In the genomic region with DNA sequence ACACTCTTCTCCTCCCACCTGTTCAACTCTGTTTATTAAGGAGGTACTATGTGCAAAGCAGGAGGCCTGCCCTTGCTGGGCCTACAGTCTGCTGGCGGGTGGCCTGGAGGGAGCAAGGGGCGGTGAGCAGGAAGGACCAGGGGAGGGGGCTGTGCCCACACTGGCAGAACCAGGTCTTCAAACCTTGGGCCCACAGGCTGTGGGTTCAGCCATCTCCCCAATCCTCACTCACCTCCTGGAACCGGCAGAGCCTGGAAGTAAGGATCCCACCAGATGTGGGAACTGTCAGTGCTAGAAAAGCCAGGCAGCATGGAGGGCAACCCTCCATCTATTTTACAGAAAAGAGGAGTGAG, we compare ENCODE assay signal across 20 cellular contexts. TPM values are rescaled to one million over a fixed set of nuclear protein-coding genes. Genes with fewer than 3 reads are reported as not detected.
A peak's percentile ranks its signal among the peaks of the same experiment; 100 is the strongest.
DNase-seq lines count a peak whose midpoint lies in the region; ATAC-seq and TF ChIP-seq lines count a peak whose summit lies in the region.
"Had no signal": no experiment of that assay in that cellular context is flagged by ENCODE, and none has a peak within 500 bp of the region (broad histone marks: within the 10 kb centered on the region; RNA-seq: fewer than 3 reads in every experiment).

No MANE protein-coding gene starts in this region.

- H3K18ac ChIP-seq in neuronal stem cell (ENCODE audit: low read length) = peak overlapping the region; percentile 60

- H3K14ac ChIP-seq in neuronal stem cell (ENCODE audit: low read length) = no peak overlapping the region

- H3K79me1 ChIP-seq in neuronal stem cell (ENCODE audit: low read depth, low read length) = no peaks in the 10 kb centered on the region

- H3K27me3 Mint-ChIP-seq in brain = no peaks in the 10 kb centered on the region
- peaks cover 9% of the 10 kb centered on the region for H3K27me3 Mint-ChIP-seq in stimulated activated naive CD8-positive, alpha-beta T cell treated with anti-CD3 and anti-CD28 coated beads, Interleukin-15, amount 100 ng/mL, for 72 hours

- DNase-seq in left ventricle myocardium superior (peak; percentile 15), heart right ventricle (no peak), neuronal stem cell (ENCODE audit: low spot score) (no peak), GF-D8 (lab: John Stamatoyannopoulos, UW) (no peak), tibial nerve (ENCODE audit: low spot score in 2 of 2) (no peak)
- DNase-seq in stimulated activated naive CD8-positive, alpha-beta T cell treated with anti-CD3 and anti-CD28 coated beads, Interleukin-15, amount 100 ng/mL, for 72 hours = no peak
- DNase-seq: CD8-positive, alpha-beta T cell; DMS53; EL; KG1; NCI-H1105 treated with DMSO at 0.1 percent for 48 hours; NCI-H1694; NCI-H510A; NCI-H748 treated with DMSO at 0.1 percent for 48 hours; NK-92 treated with Interleukin-12 subunit alpha and Interleukin-12 subunit beta, amount 100 ng/mL, for 24 hours; SHP77 had no signal

- no peak overlapping the region for H2AFZ ChIP-seq in neuronal stem cell (ENCODE audit: low read length)

- no peak overlapping the region for H3K9ac ChIP-seq in neuronal stem cell (ENCODE audit: low read depth, low read length, poor library complexity)
- H3K9ac ChIP-seq: BLaER1 treated with 17β-estradiol and CSF1 and Interleukin-3, amounts not matched to agents 10 nM and 100 nM had no signal

- H3K27me3 ChIP-seq in heart right ventricle = no peaks in the 10 kb centered on the region
- peaks cover 0 to 37% (median 0%) of the 10 kb centered on the region in 3 experiments for H3K27me3 ChIP-seq in neuronal stem cell (ENCODE audit: control insufficient read depth in 3 of 3, insufficient read depth in 3 of 3, low read depth in 1 of 3, low read length in 3 of 3)
- H3K27me3 ChIP-seq in tibial nerve = no peaks in the 10 kb centered on the region
- H3K27me3 ChIP-seq: BLaER1 treated with 17β-estradiol and CSF1 and Interleukin-3, amounts not matched to agents 10 nM and 100 nM had no signal

- intact Hi-C loops in left ventricle myocardium superior (cut with micrococcal nuclease) = no loop called here
- intact Hi-C loops in heart right ventricle (cut with DNase I) = no loop called here

- H3K36me3 ChIP-seq in heart right ventricle (no peaks in the 10 kb centered on the region), neuronal stem cell (replicated peaks in 1 of 2; ENCODE audit: control insufficient read depth in 2 of 2, insufficient read depth in 2 of 2, low read length in 2 of 2) (no peaks in the 10 kb centered on the region), tibial nerve (no peaks in the 10 kb centered on the region)
- H3K36me3 ChIP-seq: BLaER1 treated with 17β-estradiol and CSF1 and Interleukin-3, amounts not matched to agents 10 nM and 100 nM had no signal

- H3K4ac ChIP-seq in neuronal stem cell (ENCODE audit: low read length) = no peak overlapping the region

- H4K8ac ChIP-seq in neuronal stem cell (ENCODE audit: low read depth, low read length) = no peak overlapping the region

- H2BK5ac ChIP-seq in neuronal stem cell (ENCODE audit: low read length) = no peak overlapping the region

- peak overlapping the region; percentile 95 for H2BK15ac ChIP-seq in neuronal stem cell (ENCODE audit: low read length)

- peak overlapping the region in 4 of 5 experiments; percentile 3 to 68 (median 26) for H3K27ac Mint-ChIP-seq in brain
- H3K27ac Mint-ChIP-seq in stimulated activated naive CD8-positive, alpha-beta T cell treated with anti-CD3 and anti-CD28 coated beads, Interleukin-15, amount 100 ng/mL, for 72 hours = peak overlapping the region; percentile 3 to 13
- H3K27ac Mint-ChIP-seq: CD8-positive, alpha-beta T cell had no signal

- H3K4me1 ChIP-seq in heart right ventricle = peaks cover 0 to 90% (median 33%) of the 10 kb centered on the region in 9 donors
- peaks cover 10 to 18% of the 10 kb centered on the region in 2 donors for H3K4me1 ChIP-seq in neuronal stem cell (ENCODE audit: control insufficient read depth in 2 of 2, insufficient read depth in 1 of 2, low read depth in 1 of 2, low read length in 2 of 2)
- peaks cover 0 to 28% (median 5%) of the 10 kb centered on the region in 4 donors for H3K4me1 ChIP-seq in tibial nerve
- H3K4me1 ChIP-seq: A549 had no signal

- no peak overlapping the region for H3K23ac ChIP-seq in neuronal stem cell (ENCODE audit: low read depth, low read length, poor library complexity)

- no peak overlapping the region for H3K4me3 ChIP-seq in heart right ventricle
- H3K4me3 ChIP-seq in neuronal stem cell (ENCODE audit: low read length in 2 of 2) = no peak overlapping the region
- H3K4me3 ChIP-seq in tibial nerve = no peak overlapping the region
- H3K4me3 ChIP-seq: A549; BLaER1 treated with 17β-estradiol and CSF1 and Interleukin-3, amounts not matched to agents 10 nM and 100 nM had no signal

- H3K36me3 Mint-ChIP-seq in brain = no peaks in the 10 kb centered on the region
- H3K36me3 Mint-ChIP-seq: CD8-positive, alpha-beta T cell had no signal

- WGBS in heart right ventricle, 2 donors = 90 to 92% methylated on average over 3 of the region's 3 CpGs
- WGBS in neuronal stem cell (ENCODE audit: extremely low coverage in 2 of 2, insufficient read length in 2 of 2, insufficient replicate concordance in 1 of 2), 2 donors = no CpG with 5 or more reads among the region's 3 CpGs
- WGBS in tibial nerve, 2 donors = 90 to 93% methylated on average over 3 of the region's 3 CpGs

- no peak overlapping the region for H2BK12ac ChIP-seq in neuronal stem cell (ENCODE audit: low read length)

- peak overlapping the region; percentile 36 for H2AK5ac ChIP-seq in neuronal stem cell (ENCODE audit: low read depth, low read length)

- H3K9me3 Mint-ChIP-seq in brain = no peaks in the 10 kb centered on the region
- H3K9me3 Mint-ChIP-seq in stimulated activated naive CD8-positive, alpha-beta T cell treated with anti-CD3 and anti-CD28 coated beads, Interleukin-15, amount 100 ng/mL, for 72 hours = no peaks in the 10 kb centered on the region
- H3K9me3 Mint-ChIP-seq: CD8-positive, alpha-beta T cell had no signal

- no peak overlapping the region for H3K4me2 ChIP-seq in neuronal stem cell (ENCODE audit: insufficient read depth, low read length, poor library complexity, severe bottlenecking)
- H3K4me2 ChIP-seq: A549; BLaER1 treated with 17β-estradiol and CSF1 and Interleukin-3, amounts not matched to agents 10 nM and 100 nM had no signal

- no peak for TF ChIP-seq EP300 in tibial nerve (IDR thresholded peaks at IDR 0.05)

- H3K27ac ChIP-seq in heart right ventricle (no peak overlapping the region), neuronal stem cell (replicated peaks; ENCODE audit: low read length) (no peak overlapping the region), tibial nerve (no peak overlapping the region)
- H3K27ac ChIP-seq: A549; BLaER1 treated with 17β-estradiol and CSF1 and Interleukin-3, amounts not matched to agents 10 nM and 100 nM had no signal

- no peak overlapping the region for H4K91ac ChIP-seq in neuronal stem cell (ENCODE audit: low read depth, low read length, poor library complexity)

- TF ChIP-seq CTCF in heart right ventricle (IDR thresholded peaks at IDR 0.05) (no peak), brain (conservative IDR thresholded peaks at IDR 0.05) (no peak), tibial nerve (IDR thresholded peaks at IDR 0.05) (no peak)

- no peak for TF ChIP-seq POLR2A in tibial nerve (IDR thresholded peaks at IDR 0.05)

- no peaks in the 10 kb centered on the region for H3K9me3 ChIP-seq in heart right ventricle
- no peaks in the 10 kb centered on the region for H3K9me3 ChIP-seq in neuronal stem cell (replicated peaks in 1 of 2; ENCODE audit: control insufficient read depth in 2 of 2, insufficient read depth in 1 of 2, low read depth in 1 of 2, low read length in 2 of 2)
- no peaks in the 10 kb centered on the region for H3K9me3 ChIP-seq in tibial nerve
- H3K9me3 ChIP-seq: A549; BLaER1 treated with 17β-estradiol and CSF1 and Interleukin-3, amounts not matched to agents 10 nM and 100 nM had no signal

- H2BK120ac ChIP-seq in neuronal stem cell (ENCODE audit: low read depth, low read length) = no peak overlapping the region

- ATAC-seq in left ventricle myocardium superior = no peak
- no peak for ATAC-seq in heart right ventricle
- no peak for ATAC-seq in stimulated activated naive CD8-positive, alpha-beta T cell treated with anti-CD3 and anti-CD28 coated beads, Interleukin-15, amount 100 ng/mL, for 72 hours
- ATAC-seq in HG02852 (IDR thresholded peaks at IDR 0.05; ENCODE audit: unreplicated experiment) = no peak
- ATAC-seq: A549; CD8-positive, alpha-beta T cell had no signal

- H3K4me3 Mint-ChIP-seq in brain = no peak overlapping the region
- no peak overlapping the region for H3K4me3 Mint-ChIP-seq in stimulated activated naive CD8-positive, alpha-beta T cell treated with anti-CD3 and anti-CD28 coated beads, Interleukin-15, amount 100 ng/mL, for 72 hours
- H3K4me3 Mint-ChIP-seq: CD8-positive, alpha-beta T cell had no signal

- H3K4me1 Mint-ChIP-seq in brain = peaks cover 26% of the 10 kb centered on the region
- H3K4me1 Mint-ChIP-seq in stimulated activated naive CD8-positive, alpha-beta T cell treated with anti-CD3 and anti-CD28 coated beads, Interleukin-15, amount 100 ng/mL, for 72 hours = peaks cover 12% of the 10 kb centered on the region

RNA-seq across cellular contexts. Expression of a gene that starts 50.8 kb away (rescaled TPM):
- total RNA-seq in left ventricle myocardium superior (98.4 TPM), heart right ventricle (100 to 1,000 TPM in 6 of 10 donors, 10 to 100 TPM in 4; 70.6 to 152 (median 126) TPM), tibial nerve (10 to 100 TPM in 2 of 4 donors, 1 to 10 TPM in 2; 9.0 to 14.7 (median 10.9) TPM)
- polyA plus RNA-seq in heart right ventricle (100 to 1,000 TPM in 1 of 2 donors, 10 to 100 TPM in 1; 30.8 to 107 TPM), brain (ENCODE audit: insufficient read depth, low read depth, low replicate concordance) (88.4 TPM)
- polyA plus RNA-seq in neuronal stem cell (2013, experiment 1 of 2) = 0.79 TPM
- polyA plus RNA-seq in neuronal stem cell (2013, experiment 2 of 2) = 0.65 TPM
- total RNA-seq: CD8-positive, alpha-beta T cell had no signal
